Comparison of ENCODE assay signal across 20 cellular contexts in the genomic region with DNA sequence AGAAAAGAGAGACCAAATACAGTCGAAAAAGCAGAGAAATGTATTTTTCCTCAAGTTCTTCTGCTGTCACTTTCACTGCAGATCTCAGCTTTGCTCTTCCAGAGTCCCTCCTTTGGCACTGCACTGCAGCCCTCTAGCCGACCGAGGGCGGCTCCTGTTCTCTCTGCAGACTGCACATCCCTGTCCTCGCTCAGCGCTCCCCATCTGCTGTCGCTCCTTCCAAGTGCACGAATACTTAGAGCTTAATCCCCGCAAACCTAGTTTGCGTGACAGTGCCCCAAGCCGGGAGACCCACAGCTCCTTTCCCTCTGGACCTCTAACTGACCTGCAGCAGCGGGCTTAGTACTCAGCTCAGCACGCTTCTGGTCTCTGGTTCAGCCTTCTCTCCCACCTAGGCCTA.
"Had no signal": no experiment of that assay in that cellular context is flagged by ENCODE, and none has a peak within 500 bp of the region (broad histone marks: within the 10 kb centered on the region; RNA-seq: fewer than 3 reads in every experiment).

No MANE protein-coding gene starts in this region.

- DNase-seq: effector memory CD8-positive, alpha-beta T cell; gastrocnemius medialis; islet precursor cell; mammary epithelial cell; naive thymus-derived CD4-positive, alpha-beta T cell; nephron progenitor cell; psoas muscle; sigmoid colon; stimulated activated CD4-positive, alpha-beta T cell treated with anti-CD3 and anti-CD28 coated beads, Interleukin-2, amount 100 ng/mL, for 24 hours; stimulated activated naive CD4-positive, alpha-beta T cell; stomach; substantia nigra; transverse colon had no signal

- H3K27ac Mint-ChIP-seq: dendritic cell treated with granulocyte-macrophage colony-stimulating factor and Interleukin-4, amounts not matched to agents 40 ng/mL and 50 ng/mL, for 4 days; effector memory CD8-positive, alpha-beta T cell; naive thymus-derived CD4-positive, alpha-beta T cell; nephron progenitor cell had no signal

- H3K36me3 ChIP-seq: esophagus muscularis mucosa, gastrocnemius medialis, neutrophil, sigmoid colon, stomach, thoracic aorta, transverse colon had no signal

- H3K27ac ChIP-seq: epithelial cell of prostate, esophagus muscularis mucosa, gastrocnemius medialis, neutrophil, psoas muscle, sigmoid colon, skin epidermis, stomach, thoracic aorta, transverse colon had no signal

- H3K4me3 Mint-ChIP-seq: dendritic cell treated with granulocyte-macrophage colony-stimulating factor and Interleukin-4, amounts not matched to agents 40 ng/mL and 50 ng/mL, for 4 days; effector memory CD8-positive, alpha-beta T cell; naive thymus-derived CD4-positive, alpha-beta T cell; nephron progenitor cell had no signal

- H3K4me1 ChIP-seq: gastrocnemius medialis, psoas muscle had no signal

- H3K9me3 ChIP-seq: gastrocnemius medialis, neutrophil, transverse colon had no signal

- H3K4me3 ChIP-seq: esophagus muscularis mucosa, gastrocnemius medialis, psoas muscle, sigmoid colon, skin epidermis, stomach, thoracic aorta, transverse colon had no signal

- ATAC-seq: effector memory CD8-positive, alpha-beta T cell; gastrocnemius medialis; left lobe of liver; naive thymus-derived CD4-positive, alpha-beta T cell; psoas muscle had no signal

- H3K9me3 Mint-ChIP-seq: dendritic cell treated with granulocyte-macrophage colony-stimulating factor and Interleukin-4, amounts not matched to agents 40 ng/mL and 50 ng/mL, for 4 days; effector memory CD8-positive, alpha-beta T cell had no signal
